In the genomic region with DNA sequence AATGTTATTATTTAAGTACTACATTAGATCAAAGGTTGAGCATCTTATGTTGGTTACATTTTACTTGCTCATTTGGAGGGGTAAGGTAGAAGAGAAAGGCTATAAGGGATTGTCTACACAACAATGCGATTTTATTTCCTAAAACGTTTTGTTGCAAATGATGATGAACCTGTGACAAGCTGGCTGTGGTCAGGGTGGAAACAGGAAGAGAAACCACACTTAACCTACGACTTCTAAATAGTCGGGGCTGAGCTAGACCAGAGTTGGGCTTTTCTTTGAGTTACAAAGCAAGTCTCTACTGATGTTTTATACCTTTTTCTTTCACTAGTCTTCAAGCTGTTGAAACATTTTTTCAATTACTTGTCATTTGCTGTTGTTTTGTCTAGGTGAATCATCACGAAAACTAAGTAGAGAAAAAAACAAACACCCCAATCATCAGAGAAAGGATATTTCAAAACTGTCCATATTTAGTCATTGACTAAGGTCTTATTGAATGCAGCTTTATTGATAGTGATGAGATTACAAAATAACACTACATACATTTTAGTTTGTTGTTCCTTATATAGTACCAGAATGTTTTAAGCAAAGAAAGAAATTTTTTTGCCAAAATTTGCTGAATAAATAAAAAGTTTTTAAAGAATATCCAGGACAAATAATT, we compare ENCODE assay signal across 8 cellular contexts. TPM values are rescaled to one million over a fixed set of nuclear protein-coding genes. Genes with fewer than 3 reads are reported as not detected.
A peak's percentile ranks its signal among the peaks of the same experiment; 100 is the strongest.
DNase-seq lines count a peak whose midpoint lies in the region; ATAC-seq and TF ChIP-seq lines count a peak whose summit lies in the region.

No MANE protein-coding gene starts in this region.

- H4K20me1 ChIP-seq in OCI-LY1 (ENCODE audit: insufficient read depth, low read length), result no peaks in the 10 kb centered on the region

- in situ Hi-C loops in GM13977 (cut with MboI; ENCODE audit: low pct_unique_long_range_greater_than_20kb, low sequenced_read_pairs, unreplicated experiment), result no loop called here

- H3K9me2 ChIP-seq in OCI-LY1 (ENCODE audit: low read depth, low read length), result no peaks in the 10 kb centered on the region

- 44 to 84% methylated on average over 5 of the region's 5 CpGs for WGBS in sigmoid colon, 2 donors

- H3K4me3 ChIP-seq in OCI-LY1 (ENCODE audit: low read depth, low read length, poor library complexity, severe bottlenecking) (peak overlapping the region; percentile 3), choroid plexus epithelial cell (ENCODE audit: low read depth, low read length) (no peak overlapping the region), left ventricle myocardium inferior (no peak overlapping the region), sigmoid colon (no peak overlapping the region)

- no peaks in the 10 kb centered on the region for H3K79me2 ChIP-seq in OCI-LY1 (ENCODE audit: insufficient read depth, low read length)

- H2AFZ ChIP-seq in OCI-LY1 (ENCODE audit: low read length), result no peak overlapping the region

- H3K36me3 ChIP-seq in OCI-LY1 (ENCODE audit: insufficient read depth, low read length) (no peaks in the 10 kb centered on the region), left ventricle myocardium inferior (no peaks in the 10 kb centered on the region), sigmoid colon (no peaks in the 10 kb centered on the region)

- H3K4me2 ChIP-seq in OCI-LY1 (ENCODE audit: low read length), result peak overlapping the region; percentile 49

- no peak for TF ChIP-seq CTCF in OCI-LY1 (IDR thresholded peaks at IDR 0.05; ENCODE audit: low read length)
- no peak for TF ChIP-seq CTCF in choroid plexus epithelial cell (conservative IDR thresholded peaks at IDR 0.05; ENCODE audit: low read depth, low read length)
- TF ChIP-seq CTCF in left ventricle myocardium inferior (IDR thresholded peaks at IDR 0.05; ENCODE audit: borderline replicate concordance), result no peak
- TF ChIP-seq CTCF in GM13977 (IDR thresholded peaks at IDR 0.05; ENCODE audit: extremely low read depth, insufficient read depth, missing control alignments), result no peak
- TF ChIP-seq CTCF in sigmoid colon (IDR thresholded peaks at IDR 0.05), result no peak

- intact Hi-C loops in left ventricle myocardium inferior (cut with micrococcal nuclease) (no loop called here), sigmoid colon (cut with DNase I) (no loop called here)

- no peak for TF ChIP-seq EP300 in sigmoid colon (IDR thresholded peaks at IDR 0.05)

- ATAC-seq in GM18873 (IDR thresholded peaks at IDR 0.05; ENCODE audit: low FRiP score, unreplicated experiment) (peak; percentile 53), HG02870 (IDR thresholded peaks at IDR 0.05; ENCODE audit: unreplicated experiment) (peak; percentile 83)

- H3K27me3 ChIP-seq in OCI-LY1 (ENCODE audit: insufficient read depth, low read length) (no peaks in the 10 kb centered on the region), left ventricle myocardium inferior (ENCODE audit: low read depth) (peaks cover 11% of the 10 kb centered on the region), sigmoid colon (no peaks in the 10 kb centered on the region)

- H3K9me3 ChIP-seq in OCI-LY1 (ENCODE audit: low read length), result no peaks in the 10 kb centered on the region
- H3K9me3 ChIP-seq in left ventricle myocardium inferior (replicated peaks), result no peaks in the 10 kb centered on the region
- H3K9me3 ChIP-seq in sigmoid colon, result no peaks in the 10 kb centered on the region

- no peaks in the 10 kb centered on the region for H3F3A ChIP-seq in OCI-LY1 (ENCODE audit: insufficient read depth, low read length)

- H3K27ac ChIP-seq in OCI-LY1 (ENCODE audit: low read depth, low read length, poor library complexity, severe bottlenecking), result peak overlapping the region; percentile 81
- H3K27ac ChIP-seq in left ventricle myocardium inferior (replicated peaks), result no peak overlapping the region
- H3K27ac ChIP-seq in sigmoid colon, result no peak overlapping the region

- peak overlapping the region; percentile 24; the same call in 1 of the 2 replicates for H3K9ac ChIP-seq in OCI-LY1 (ENCODE audit: low read length)

- no peak for TF ChIP-seq POLR2A in sigmoid colon (IDR thresholded peaks at IDR 0.05)

- H3K4me1 ChIP-seq in OCI-LY1 (ENCODE audit: insufficient read depth, low read length, severe bottlenecking) (peaks cover 53% of the 10 kb centered on the region), left ventricle myocardium inferior (peaks cover 65% of the 10 kb centered on the region), sigmoid colon (peaks cover 0 to 24% (median 8%) of the 10 kb centered on the region in 4 donors)

- peak; percentile 20 for DNase-seq in choroid plexus epithelial cell (ENCODE audit: low read depth)
- no peak for DNase-seq in epidermal melanocyte (ENCODE audit: insufficient read length, low spot score)
- DNase-seq in left ventricle myocardium inferior, result no peak
- no peak for DNase-seq in GM13977 (ENCODE audit: low spot score)
- no peak for DNase-seq in sigmoid colon

RNA-seq across cellular contexts. Expression of a gene that starts 18.0 kb away (rescaled TPM):
- 299 TPM for total RNA-seq in left ventricle myocardium inferior
- total RNA-seq in sigmoid colon, result 1 to 10 TPM in 1 of 4 donors, not detected in 3; 1.1 TPM
- polyA plus RNA-seq in sigmoid colon, result under 1 TPM in 2 of 3 donors, not detected in 1; 0.39 to 0.46 TPM

Comparison
In these comparisons a context has a peak if more than half of its experiments do, and no peak if none do; other contexts are left out.
1. RNA of a gene that starts 18.0 kb away (total RNA-seq): 299 TPM in left ventricle myocardium inferior (single experiment); 1.1 TPM in sigmoid colon; every median in the first group is over 100 times any median in the second.